Comparison of ENCODE assay signal across 23 cellular contexts in the genomic region with DNA sequence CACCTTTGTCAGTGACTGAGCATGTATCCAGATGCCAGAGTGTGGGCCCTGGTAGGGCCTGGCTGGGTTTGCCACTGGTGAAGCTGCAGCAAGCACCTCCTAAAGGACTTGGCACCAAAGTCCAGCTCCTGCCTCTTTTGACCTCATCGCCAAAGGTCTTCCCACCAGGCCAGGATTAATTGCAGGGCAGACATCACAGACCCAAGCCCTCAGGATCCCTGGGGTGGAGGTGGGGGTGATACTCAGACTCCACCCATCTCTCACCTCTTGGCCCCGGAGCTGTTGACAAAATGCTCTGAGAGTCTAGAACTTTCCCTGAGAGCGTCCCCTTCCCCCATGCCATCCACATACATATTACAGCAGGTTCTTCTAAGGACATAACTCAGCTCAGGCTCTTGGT. TPM values are rescaled to one million over a fixed set of nuclear protein-coding genes. Genes with fewer than 3 reads are reported as not detected.
DNase-seq lines count a peak whose midpoint lies in the region; ATAC-seq, FAIRE-seq and TF ChIP-seq lines count a peak whose summit lies in the region.
"Had no signal": no experiment of that assay in that cellular context is flagged by ENCODE, and none has a peak within 500 bp of the region (broad histone marks: within the 10 kb centered on the region; RNA-seq: fewer than 3 reads in every experiment).

No MANE protein-coding gene starts in this region.

- peak overlapping the region in 1 of 2 experiments; percentile 54; a peak in 2 of 4 replicates for H3K9ac ChIP-seq in K562 (ENCODE audit: insufficient read depth in 1 of 2, low read depth in 2 of 2, low read length in 2 of 2)

- 62% methylated on average over 3 of the region's 3 CpGs for WGBS in K562 (ENCODE audit: insufficient coverage, low coverage, missing lambda C conversion rate)

- POLR2A ChIA-PET in K562 (lab: Yijun Ruan, JAX) = interaction anchor here (0.6 to 1.0 kb wide), 3 partner anchors 11 to 17 kb away, joined by 3 to 6 read pairs (median 3); no protein-coding TSS in a partner anchor
- POLR2A ChIA-PET in Caco-2 (lab: Charles Lee) = no interaction called here

- H3K27ac Mint-ChIP-seq in nephron progenitor cell (peak overlapping the region; percentile 42), type B pancreatic cell (peak overlapping the region; percentile 37), Caco-2 (ENCODE audit: unreplicated experiment) (no peak overlapping the region)
- H3K27ac Mint-ChIP-seq: HFFc6 had no signal

- intact Hi-C loops in K562 (cut with micrococcal nuclease) = no loop called here
- intact Hi-C loops in Caco-2 (cut with micrococcal nuclease; ENCODE audit: unreplicated experiment) = no loop called here
- intact Hi-C loops in vagina (cut with DNase I) = no loop called here

- no peaks in the 10 kb centered on the region for H3K27me3 ChIP-seq in K562 (ENCODE audit: control insufficient read depth in 2 of 2, insufficient read depth in 2 of 2, low read length in 2 of 2)
- no peaks in the 10 kb centered on the region for H3K27me3 ChIP-seq in Caco-2 (replicated peaks; ENCODE audit: control insufficient read depth, insufficient read depth, low read length)
- peaks cover 10% of the 10 kb centered on the region for H3K27me3 ChIP-seq in vagina

- no peak for ATAC-seq in K562
- ATAC-seq: HCT116 had no signal

- TF ChIP-seq RAD21 in K562 (CRISPR knock-in tag; conservative IDR thresholded peaks at IDR 0.05 in 1 of 2, IDR thresholded peaks at IDR 0.05 in 1 of 2) = no peak

- peak overlapping the region; percentile 13 for H3K4me3 Mint-ChIP-seq in nephron progenitor cell
- peak overlapping the region; percentile 63 for H3K4me3 Mint-ChIP-seq in type B pancreatic cell
- H3K4me3 Mint-ChIP-seq in Caco-2 (ENCODE audit: unreplicated experiment) = no peak overlapping the region
- H3K4me3 Mint-ChIP-seq: HFFc6 had no signal

- no peak for TF ChIP-seq CTCF in K562 (IDR thresholded peaks at IDR 0.05 in 2 of 3, conservative IDR thresholded peaks at IDR 0.05 in 1 of 3; ENCODE audit: insufficient read depth in 2 of 3, low read depth in 1 of 3, low read length in 3 of 3)
- TF ChIP-seq CTCF in nephron progenitor cell (IDR thresholded peaks at IDR 0.05) = no peak
- no peak for TF ChIP-seq CTCF in type B pancreatic cell (conservative IDR thresholded peaks at IDR 0.05)
- no peak for TF ChIP-seq CTCF in Caco-2 (IDR thresholded peaks at IDR 0.05; ENCODE audit: insufficient read depth in 1 of 2, low read depth in 1 of 2, low read length in 1 of 2, severe bottlenecking in 1 of 2, unreplicated experiment in 1 of 2)
- TF ChIP-seq CTCF in vagina (IDR thresholded peaks at IDR 0.05) = no peak

- TF ChIP-seq POLR2A in K562 (conservative IDR thresholded peaks at IDR 0.05) (no peak), vagina (IDR thresholded peaks at IDR 0.05) (no peak)

- CTCF ChIA-PET in K562 (lab: Yijun Ruan, JAX; ENCODE audit: low intra/inter-chr PET ratio) (no interaction called here), Caco-2 (lab: Charles Lee) (no interaction called here)

- no peaks in the 10 kb centered on the region for H3K9me3 ChIP-seq in K562 (replicated peaks; ENCODE audit: control insufficient read depth, insufficient read depth, low read depth, low read length)
- no peaks in the 10 kb centered on the region for H3K9me3 ChIP-seq in Caco-2
- no peaks in the 10 kb centered on the region for H3K9me3 ChIP-seq in vagina

- H4K20me1 ChIP-seq in K562 (replicated peaks; ENCODE audit: control insufficient read depth, insufficient read depth, low read length) = no peaks in the 10 kb centered on the region

- FAIRE-seq in K562 (lab: Jason Lieb, UNC) = no peak
- FAIRE-seq: G401.6, GM12892, GM19239 had no signal

- H3K36me3 Mint-ChIP-seq in nephron progenitor cell (ENCODE audit: low read depth) (no peaks in the 10 kb centered on the region), type B pancreatic cell (peaks cover 4% of the 10 kb centered on the region), Caco-2 (ENCODE audit: insufficient read depth, unreplicated experiment) (no peaks in the 10 kb centered on the region)
- H3K36me3 Mint-ChIP-seq: CD4-positive, alpha-beta memory T cell had no signal

- H3K4me3 ChIP-seq in K562 (no peak overlapping the region), Caco-2 (ENCODE audit: low read depth, low read length) (no peak overlapping the region), vagina (no peak overlapping the region)

- H3K9me1 ChIP-seq in K562 (ENCODE audit: control insufficient read depth, insufficient read depth, low read length) = no peaks in the 10 kb centered on the region

- H3K4me1 Mint-ChIP-seq in nephron progenitor cell = peaks cover 87% of the 10 kb centered on the region
- peaks cover 57% of the 10 kb centered on the region for H3K4me1 Mint-ChIP-seq in type B pancreatic cell (ENCODE audit: unreplicated experiment)
- no peaks in the 10 kb centered on the region for H3K4me1 Mint-ChIP-seq in Caco-2 (ENCODE audit: low read depth, unreplicated experiment)

- H3K36me3 ChIP-seq in K562 (ENCODE audit: control insufficient read depth, insufficient read depth, low read length) (no peaks in the 10 kb centered on the region), Caco-2 (ENCODE audit: control insufficient read depth, insufficient read depth, low read length) (no peaks in the 10 kb centered on the region; the same call in 1 of the 2 replicates), vagina (no peaks in the 10 kb centered on the region)

- H2AFZ ChIP-seq in K562 (ENCODE audit: low read depth, low read length) = peak overlapping the region; percentile 67

- H3K9me3 Mint-ChIP-seq in nephron progenitor cell (no peaks in the 10 kb centered on the region), type B pancreatic cell (no peaks in the 10 kb centered on the region), Caco-2 (ENCODE audit: unreplicated experiment) (no peaks in the 10 kb centered on the region)
- H3K9me3 Mint-ChIP-seq: HFFc6 had no signal

- TF ChIP-seq EP300 in K562 (IDR thresholded peaks at IDR 0.05; ENCODE audit: low read length) = no peak

- H3K27ac ChIP-seq in K562 (ENCODE audit: extremely low read depth, low read depth, low read length) = no peak overlapping the region; the same call in 2 of the 3 replicates
- no peak overlapping the region for H3K27ac ChIP-seq in vagina

- H3K27me3 Mint-ChIP-seq in nephron progenitor cell (ENCODE audit: low read depth, poor library complexity) (peaks cover 47% of the 10 kb centered on the region), type B pancreatic cell (peaks cover 36% of the 10 kb centered on the region), Caco-2 (ENCODE audit: insufficient read depth, unreplicated experiment) (peaks cover 3% of the 10 kb centered on the region)

- DNase-seq in K562 (ENCODE audit: extremely low read depth in 1 of 4, low spot score in 3 of 4) (no peak), islet precursor cell (peak; percentile 54), nephron progenitor cell (no peak), type B pancreatic cell (ENCODE audit: extremely low spot score, unreplicated experiment) (no peak), Caco-2 (no peak), vagina (ENCODE audit: extremely low spot score in 2 of 2) (no peak)
- no peak for DNase-seq in activated CD8-positive, alpha-beta memory T cell treated with anti-CD3 and anti-CD28 coated beads for 24 hours
- no peak for DNase-seq in activated CD8-positive, alpha-beta memory T cell treated with anti-CD3 and anti-CD28 coated beads, Interleukin-2, amount 50 U/mL, for 48 hours
- DNase-seq: C1 segment of cervical spinal cord; CD4-positive, alpha-beta memory T cell; COR-L47; DMS153; DND-41; GOT3; H7; HFFc6 had no signal

- H3K4me1 ChIP-seq in K562 (replicated peaks in 1 of 2; ENCODE audit: control insufficient read depth in 2 of 2, insufficient read depth in 2 of 2, low read length in 2 of 2) = peaks cover 32 to 57% of the 10 kb centered on the region in 2 experiments
- H3K4me1 ChIP-seq in Caco-2 = peaks cover 26% of the 10 kb centered on the region
- H3K4me1 ChIP-seq in vagina = peaks cover 25% of the 10 kb centered on the region

- in situ Hi-C loops in K562 (cut with MboI) = loop anchor here (25.0 kb wide), 1 partner anchor 1227 kb away; no protein-coding TSS in a partner anchor

- BruUV-seq in K562 (replicated peaks; lab: Mats Ljungman, UMichigan) (no TSS peak), Caco-2 (replicated peaks; lab: Mats Ljungman, UMichigan) (no TSS peak)

- H3K79me2 ChIP-seq in K562 (ENCODE audit: control insufficient read depth, insufficient read depth, low read length) = no peaks in the 10 kb centered on the region

- H3K4me2 ChIP-seq in K562 (ENCODE audit: insufficient read depth, low read length) = peak overlapping the region; percentile 19; the same call in 1 of the 2 replicates

RNA-seq across cellular contexts. Expression of a gene that starts 4.6 kb away (rescaled TPM):
- total RNA-seq in K562 (2011; cell fraction: chromatin; rRNA removed; ENCODE audit: low replicate concordance) = 8.1 and 10.9 TPM in 2 replicates
- total RNA-seq in K562 (2011; cell fraction: nucleolus; rRNA removed) = 6.1 and 6.8 TPM in 2 replicates
- total RNA-seq in K562 (2011; cell fraction: nucleoplasm; rRNA removed) = 7.8 and 8.3 TPM in 2 replicates
- total RNA-seq in K562 (2014; rRNA removed) (1.5 and 2.9 TPM in 2 replicates), K562 (2014; rRNA removed; fragmentation: Illumina TruSeq; extraction: Trizol) (2.2 and 2.4 TPM in 2 replicates), K562 (2015; rRNA removed; fragmentation: Illumina TruSeq; extraction: Trizol) (2.6 and 2.8 TPM in 2 replicates), K562 (2021) (2.7 and 3.5 TPM in 2 replicates), type B pancreatic cell (ENCODE audit: low replicate concordance) (14.1 and 47.7 TPM in 2 replicates), Caco-2 (2022) (8.7 and 8.8 TPM in 2 replicates), vagina (1.5 TPM)
- polyA plus RNA-seq in K562 (2011; rRNA removed) (5.9 and 6.1 TPM in 2 replicates), K562 (2014; fragmentation: Illumina TruSeq; extraction: Trizol) (3.2 and 3.6 TPM in 2 replicates), K562 (2014; fragmentation: Nextera tagmentation; extraction: Ambion mirVana) (1 to 10 TPM; 2.1 to 3.5 TPM), K562 (2014; rRNA removed) (2.5 and 3.3 TPM in 2 replicates)
- polyA plus RNA-seq in K562 (2011; cell fraction: cytosol; rRNA removed) = 3.4 and 3.9 TPM in 2 replicates
- polyA plus RNA-seq in K562 (2011; cell fraction: nucleus; rRNA removed) = 18.0 and 19.7 TPM in 2 replicates
- polyA plus RNA-seq in K562 (2012) = 2.5 and 2.8 TPM in 2 replicates
- polyA minus RNA-seq in K562 (2011; rRNA and poly(A)+ RNA removed) = 2.9 and 3.6 TPM in 2 replicates
- polyA minus RNA-seq in K562 (2011; cell fraction: cytosol; rRNA and poly(A)+ RNA removed) = 2.0 and 2.4 TPM in 2 replicates
- 2.6 and 2.7 TPM in 2 replicates for polyA minus RNA-seq in K562 (2011; cell fraction: nucleus; rRNA and poly(A)+ RNA removed)
- total RNA-seq: CD4-positive, alpha-beta memory T cell had no signal
- polyA plus RNA-seq: CD4-positive, alpha-beta memory T cell had no signal

RNA-seq across cellular contexts. Expression of a gene that starts 37.5 kb away (rescaled TPM):
- total RNA-seq in K562 (2011; cell fraction: chromatin; rRNA removed; ENCODE audit: low replicate concordance) = not detected in 2 replicates
- not detected in 2 replicates for total RNA-seq in K562 (2011; cell fraction: nucleolus; rRNA removed)
- not detected in 2 replicates for total RNA-seq in K562 (2011; cell fraction: nucleoplasm; rRNA removed)
- not detected in 2 replicates for total RNA-seq in K562 (2014; rRNA removed)
- not detected in 2 replicates for total RNA-seq in K562 (2014; rRNA removed; fragmentation: Illumina TruSeq; extraction: Trizol)
- not detected in 2 replicates for total RNA-seq in K562 (2015; rRNA removed; fragmentation: Illumina TruSeq; extraction: Trizol)
- not detected in 2 replicates for total RNA-seq in K562 (2021)
- not detected in 2 replicates for polyA plus RNA-seq in K562 (2011; rRNA removed)
- polyA plus RNA-seq in K562 (2011; cell fraction: cytosol; rRNA removed) = not detected in 2 replicates
- not detected in 2 replicates for polyA plus RNA-seq in K562 (2011; cell fraction: nucleus; rRNA removed)
- not detected in 2 replicates for polyA plus RNA-seq in K562 (2012)
- polyA plus RNA-seq in K562 (2014; fragmentation: Illumina TruSeq; extraction: Trizol) = not detected in 2 replicates
- polyA plus RNA-seq in K562 (2014; fragmentation: Nextera tagmentation; extraction: Ambion mirVana) = not detected
- not detected in 2 replicates for polyA plus RNA-seq in K562 (2014; rRNA removed)
- not detected in 2 replicates for polyA minus RNA-seq in K562 (2011; rRNA and poly(A)+ RNA removed)
- not detected in 2 replicates for polyA minus RNA-seq in K562 (2011; cell fraction: cytosol; rRNA and poly(A)+ RNA removed)
- polyA minus RNA-seq in K562 (2011; cell fraction: nucleus; rRNA and poly(A)+ RNA removed) = not detected in 2 replicates
- 0.89 and 1.2 TPM in 2 replicates for total RNA-seq in type B pancreatic cell (ENCODE audit: low replicate concordance)
- not detected in 2 replicates for total RNA-seq in Caco-2 (2022)
- not detected for total RNA-seq in vagina
- total RNA-seq: A172; A673; CD4-positive, alpha-beta memory T cell; HFFc6 had no signal
- polyA plus RNA-seq: BJ; CD4-positive, alpha-beta memory T cell had no signal
